In the genomic region with DNA sequence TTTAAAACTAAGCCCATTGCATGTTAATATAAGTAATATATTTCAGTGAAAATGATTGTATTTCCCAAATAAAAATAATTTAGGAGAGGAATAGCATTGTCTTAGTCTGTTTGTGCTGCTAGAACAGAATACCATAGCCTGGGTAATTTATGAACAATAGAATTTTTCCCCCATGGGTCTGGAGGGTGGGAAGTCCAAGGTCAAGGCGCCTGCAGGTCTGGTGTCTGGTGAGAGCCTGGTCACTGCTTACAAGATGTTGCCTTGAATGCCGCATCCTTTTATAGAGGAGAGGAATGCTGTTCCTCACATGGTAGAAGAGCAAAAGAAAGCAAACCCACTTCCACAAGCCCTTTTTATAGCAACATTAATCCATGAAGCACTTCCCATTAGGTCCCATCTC, we compare ENCODE assay signal across 11 cellular contexts.
"Had no signal": no experiment of that assay in that cellular context is flagged by ENCODE, and none has a peak within 500 bp of the region (broad histone marks: within the 10 kb centered on the region; RNA-seq: fewer than 3 reads in every experiment).

No MANE protein-coding gene starts in this region.

- H3K4me2 ChIP-seq: GM23338 had no signal

- H3K9me3 ChIP-seq: HAP-1 had no signal

- DNase-seq: GM23248, GOT3, H7, H9, HCEC 1CT, HFFc6 had no signal

- H3K27ac ChIP-seq: GM23248 had no signal

- H3K4me1 ChIP-seq: HAP-1 had no signal

- H2AFZ ChIP-seq: GM23248, GM23338 had no signal

- H3K4me3 ChIP-seq: GM23248, GM23338, HAP-1 had no signal

- ATAC-seq: GM23338, HCT116 had no signal

- FAIRE-seq: H1, H54 had no signal

- H3K36me3 ChIP-seq: HAP-1 had no signal

- H3K9ac ChIP-seq: GM23248 had no signal
